ENCODE assay signal across 8 cellular contexts in genomic region chr22:17999851-18000250, GRCh38. TPM values are rescaled to one million over a fixed set of nuclear protein-coding genes. Genes with fewer than 3 reads are reported as not detected.
DNase-seq lines count a peak whose midpoint lies in the region; ATAC-seq, FAIRE-seq and TF ChIP-seq lines count a peak whose summit lies in the region.

No MANE protein-coding gene starts in this region.

- CTCF ChIA-PET in AG04450 (lab: Charles Lee): interaction anchor here (0.6 to 3.2 kb wide), 7 partner anchors 26 to 170 kb away, joined by 3 to 36 read pairs (median 4); partner anchors contain the start of gene PEX26
- CTCF ChIA-PET in GM12878 (lab: Yijun Ruan, JAX): interaction anchor here (0.6 to 5.0 kb wide), 10 partner anchors 11 to 170 kb away, joined by 3 to 58 read pairs (median 5); partner anchors contain the start of gene PEX26

- intact Hi-C loops in GM12878 (cut with micrococcal nuclease; ENCODE audit: unreplicated experiment): loop anchor here (2.0 to 10.0 kb wide), 2 partner anchors 25 to 225 kb away; partner anchors contain the start of gene BID

- no peak for TF ChIP-seq EP300 in GM12878 (IDR thresholded peaks at IDR 0.05; ENCODE audit: borderline replicate concordance in 1 of 2, control insufficient read depth in 1 of 2, low read depth in 2 of 2, low read length in 2 of 2)

- peaks cover 39% of the 10 kb centered on the region for H3K79me2 ChIP-seq in GM12878 (ENCODE audit: control insufficient read depth, insufficient read depth, low read length)

- TF ChIP-seq POLR2A in GM12878 (IDR thresholded peaks at IDR 0.05; ENCODE audit: low read depth, low read length): no peak

- H3K9me3 ChIP-seq in AG04450 (ENCODE audit: control insufficient read depth, insufficient read depth, low read length) (no peaks in the 10 kb centered on the region; the same call in 1 of the 2 replicates), HAP-1 (no peaks in the 10 kb centered on the region), GM12878 (replicated peaks; ENCODE audit: control insufficient read depth, insufficient read depth, low read length) (no peaks in the 10 kb centered on the region), mucosa of rectum (ENCODE audit: control insufficient read depth in 2 of 2, low read length in 2 of 2) (no peaks in the 10 kb centered on the region)

- no peak for TF ChIP-seq RAD21 in GM12878 (IDR thresholded peaks at IDR 0.05; ENCODE audit: insufficient read depth, low read depth, low read length)

- H3K9ac ChIP-seq in GM12878 (ENCODE audit: control insufficient read depth, insufficient read depth, low read length) (peak overlapping the region; percentile 83; the same call in 1 of the 2 replicates), mucosa of rectum (ENCODE audit: low read depth in 1 of 2, low read length in 2 of 2) (peak overlapping the region in 1 of 2 donors; percentile 76)

- in situ Hi-C loops in HAP-1 (cut with MboI; ENCODE audit: low sequenced_read_pairs): no loop called here
- in situ Hi-C loops in GM12878 (cut with MboI): no loop called here

- H2AFZ ChIP-seq in GM12878 (ENCODE audit: control insufficient read depth, low read depth, low read length): no peak overlapping the region

- POLR2A ChIA-PET in AG04450 (lab: Yijun Ruan, JAX) (interaction anchor here (1.0 to 1.2 kb wide), 2 partner anchors 24 to 77 kb away, joined by 3 to 4 read pairs; no protein-coding TSS in a partner anchor), GM12878 (lab: Charles Lee) (interaction anchor here (0.6 to 1.7 kb wide), 10 partner anchors 11 to 78 kb away, joined by 3 to 7 read pairs (median 4); partner anchors contain the start of gene PEX26)

- peak overlapping the region; percentile 85 for H3K4me2 ChIP-seq in GM12878 (ENCODE audit: control insufficient read depth, insufficient read depth)

- BruUV-seq in GM12878 (replicated peaks; lab: Mats Ljungman, UMichigan): no TSS peak

- DNase-seq in AG04450 (ENCODE audit: low read depth, low spot score) (no peak), HAP-1 (ENCODE audit: low spot score in 2 of 2) (no peak), GM12878 (ENCODE audit: low read depth, low spot score) (no peak), putamen (ENCODE audit: low spot score) (no peak), AG08395 (ENCODE audit: low spot score) (no peak)

- no peak for ATAC-seq in GM12878
- ATAC-seq in HG02970 (IDR thresholded peaks at IDR 0.05; ENCODE audit: low FRiP score, unreplicated experiment): no peak
- ATAC-seq in HG03460 (IDR thresholded peaks at IDR 0.05; ENCODE audit: unreplicated experiment): no peak

- H3K27ac ChIP-seq in AG04450 (ENCODE audit: low read depth, low read length) (no peak overlapping the region), GM12878 (ENCODE audit: control insufficient read depth, insufficient read depth) (peak overlapping the region; percentile 27; the same call in 1 of the 2 replicates), mucosa of rectum (ENCODE audit: low read depth in 2 of 2, low read length in 2 of 2) (no peak overlapping the region)

- H3K4me3 ChIP-seq in AG04450 (ENCODE audit: low read depth, low read length): peak overlapping the region; percentile 66
- peak overlapping the region; percentile 77 for H3K4me3 ChIP-seq in HAP-1
- H3K4me3 ChIP-seq in GM12878: peak overlapping the region; percentile 78
- H3K4me3 ChIP-seq in mucosa of rectum (ENCODE audit: low read length in 2 of 2): peak overlapping the region; percentile 77 to 91

- no peaks in the 10 kb centered on the region for H3K27me3 ChIP-seq in AG04450 (ENCODE audit: control insufficient read depth, insufficient read depth, low read length)
- no peaks in the 10 kb centered on the region for H3K27me3 ChIP-seq in HAP-1 (ENCODE audit: low read depth)
- no peaks in the 10 kb centered on the region for H3K27me3 ChIP-seq in GM12878 (replicated peaks in 1 of 2; ENCODE audit: control insufficient read depth in 2 of 2, insufficient read depth in 2 of 2, low read length in 1 of 2)
- H3K27me3 ChIP-seq in mucosa of rectum (ENCODE audit: control insufficient read depth in 2 of 2, insufficient read depth in 2 of 2, low read length in 2 of 2): no peaks in the 10 kb centered on the region

- WGBS in GM12878 (ENCODE audit: insufficient coverage, insufficient replicate concordance, low lambda C conversion rate, missing lambda C conversion rate): 16% methylated on average over 8 of the region's 8 CpGs

- RAD21 ChIA-PET in GM12878 (lab: Charles Lee; ENCODE audit: unreplicated experiment): interaction anchor here (1.0 to 3.7 kb wide), 11 partner anchors 13 to 227 kb away, joined by 3 to 39 read pairs (median 5); partner anchors contain the start of genes MICAL3 and PEX26

- FAIRE-seq in GM12878 (lab: Jason Lieb, UNC): no peak

- TF ChIP-seq CTCF in AG04450 (IDR thresholded peaks at IDR 0.05; ENCODE audit: low read depth, low read length) (no peak), GM12878 (IDR thresholded peaks at IDR 0.05 in 2 of 3, conservative IDR thresholded peaks at IDR 0.05 in 1 of 3; ENCODE audit: control insufficient read depth in 2 of 3, extremely low read depth in 1 of 3, insufficient read depth in 1 of 3, low read depth in 3 of 3, low read length in 3 of 3) (no peak)

- no peaks in the 10 kb centered on the region for H3K36me3 ChIP-seq in HAP-1 (replicated peaks)
- H3K36me3 ChIP-seq in GM12878 (ENCODE audit: control insufficient read depth in 2 of 2, insufficient read depth in 2 of 2, low read length in 1 of 2): no peaks in the 10 kb centered on the region
- H3K36me3 ChIP-seq in mucosa of rectum (ENCODE audit: control insufficient read depth in 2 of 2, insufficient read depth in 2 of 2, low read length in 2 of 2): no peaks in the 10 kb centered on the region

- SMC1A ChIA-PET in GM12878 (lab: Charles Lee; ENCODE audit: uncharacterized antibody, unreplicated experiment): interaction anchor here (0.6 to 7.6 kb wide), 14 partner anchors 10 to 150 kb away, joined by 3 to 59 read pairs (median 4); partner anchors contain the start of genes PEX26 and USP18

- peaks cover 4% of the 10 kb centered on the region; the same call in 1 of the 2 replicates for H3K4me1 ChIP-seq in HAP-1
- peaks cover 34% of the 10 kb centered on the region for H3K4me1 ChIP-seq in GM12878 (ENCODE audit: control insufficient read depth, insufficient read depth, low read length)
- H3K4me1 ChIP-seq in mucosa of rectum (ENCODE audit: control insufficient read depth in 2 of 2, insufficient read depth in 2 of 2, low read length in 2 of 2): peaks cover 12 to 13% of the 10 kb centered on the region in 2 donors

- no peaks in the 10 kb centered on the region for H4K20me1 ChIP-seq in GM12878 (ENCODE audit: control insufficient read depth, insufficient read depth)

TF ChIP-seq in GM12878, 131 proteins besides CTCF, POLR2A, EP300 and RAD21:
- TF ChIP-seq IRF3 (IDR thresholded peaks at IDR 0.05) (no peak), BHLHE40 (IDR thresholded peaks at IDR 0.05; ENCODE audit: borderline replicate concordance in 1 of 2, low read depth in 2 of 2, low read length in 1 of 2) (peak in 1 of 2 experiments; percentile 20; a peak in 1 of 4 replicates), RUNX3 (IDR thresholded peaks at IDR 0.05; ENCODE audit: low read length) (peak; percentile 52; the same call in 1 of the 2 replicates)

RNA-seq across cellular contexts. Expression of gene MICAL3, which starts 24.5 kb away (rescaled TPM):
- polyA plus RNA-seq in AG04450 (2011; rRNA removed): 17.8 and 18.5 TPM in 2 replicates
- polyA minus RNA-seq in AG04450 (2011; rRNA and poly(A)+ RNA removed): 29.1 and 40.9 TPM in 2 replicates
- total RNA-seq in GM12878 (2013; cell fraction: nucleolus; rRNA removed): 350 and 390 TPM in 2 replicates
- 24.1 and 26.8 TPM in 2 replicates for total RNA-seq in GM12878 (2014; rRNA removed)
- total RNA-seq in GM12878 (2014; rRNA removed; fragmentation: Illumina TruSeq; extraction: Trizol): 27.0 and 30.5 TPM in 2 replicates
- total RNA-seq in GM12878 (2021): 88.1 and 92.2 TPM in 2 replicates
- 10.0 TPM for polyA plus RNA-seq in GM12878 (2011; ENCODE audit: low read depth)
- polyA plus RNA-seq in GM12878 (2011; rRNA removed): 12.6 and 21.2 TPM in 2 replicates
- 10.7 and 12.7 TPM in 2 replicates for polyA plus RNA-seq in GM12878 (2011; cell fraction: cytosol; rRNA removed)
- polyA plus RNA-seq in GM12878 (2011; cell fraction: nucleus; rRNA removed): 68.4 and 143 TPM in 2 replicates
- polyA plus RNA-seq in GM12878 (2012): 17.8 and 21.9 TPM in 2 replicates
- 44.7 and 57.4 TPM in 2 replicates for polyA plus RNA-seq in GM12878 (2014; fragmentation: Illumina TruSeq; extraction: Trizol)
- 1 to 10 TPM; 2.6 to 3.3 TPM for polyA plus RNA-seq in GM12878 (2014; fragmentation: Nextera tagmentation; extraction: Ambion mirVana)
- 30.8 and 36.1 TPM in 2 replicates for polyA plus RNA-seq in GM12878 (2014; rRNA removed)
- polyA plus RNA-seq in GM12878 (2016; fragmentation: Nextera tagmentation; extraction: Ambion mirVana): 10 to 100 TPM; 11.0 to 16.4 TPM
- 47.1 and 52.2 TPM in 2 replicates for polyA minus RNA-seq in GM12878 (2011; rRNA and poly(A)+ RNA removed)
- polyA minus RNA-seq in GM12878 (2011; cell fraction: cytosol; rRNA and poly(A)+ RNA removed): 18.7 and 21.0 TPM in 2 replicates
- polyA minus RNA-seq in GM12878 (2011; cell fraction: nucleus; rRNA and poly(A)+ RNA removed): 46.8 and 73.0 TPM in 2 replicates
